In the genomic region with DNA sequence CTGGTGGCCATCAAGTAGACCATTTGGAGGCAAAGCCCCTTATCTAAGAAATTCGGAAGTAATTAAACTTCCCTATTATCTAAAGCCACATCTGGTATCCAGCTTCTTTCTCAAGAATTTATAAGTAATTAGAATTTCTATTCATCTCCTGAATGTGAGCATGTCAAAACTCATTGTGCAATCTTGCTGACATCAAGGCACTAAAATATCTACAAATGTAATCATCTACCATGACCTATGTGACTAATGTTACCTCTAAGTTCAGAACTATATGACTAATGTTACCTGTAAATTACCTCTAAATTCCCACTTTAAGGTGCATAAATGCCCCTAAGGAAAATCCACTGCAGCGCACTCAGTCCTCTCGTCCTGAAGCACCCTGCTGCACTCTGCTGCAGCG, we compare ENCODE assay signal across 18 cellular contexts.
"Had no signal": no experiment of that assay in that cellular context is flagged by ENCODE, and none has a peak within 500 bp of the region (broad histone marks: within the 10 kb centered on the region; RNA-seq: fewer than 3 reads in every experiment).

No MANE protein-coding gene starts in this region.

- H3K4me3 Mint-ChIP-seq: activated CD4-positive, alpha-beta T cell treated with anti-CD3 and anti-CD28 coated beads, Interleukin-2, amount 10 ng/mL, durations not matched to agents 24 days and 14 days; activated T-cell treated with anti-CD3 and anti-CD28 coated beads, Interleukin-2, amount 50 U/mL, for 72 hours; brain; stimulated activated naive CD8-positive, alpha-beta T cell treated with anti-CD3 and anti-CD28 coated beads, Interleukin-15, Interleukin-2, amounts not matched to agents 100 ng/mL and 50 ng/mL, for 24 hours had no signal

- H3K27me3 Mint-ChIP-seq: activated CD4-positive, alpha-beta T cell treated with anti-CD3 and anti-CD28 coated beads, Interleukin-2, amount 10 ng/mL, durations not matched to agents 24 days and 14 days; brain; stimulated activated naive CD8-positive, alpha-beta T cell treated with anti-CD3 and anti-CD28 coated beads, Interleukin-15, Interleukin-2, amounts not matched to agents 100 ng/mL and 50 ng/mL, for 24 hours had no signal

- FAIRE-seq: endothelial cell of umbilical vein, frontal cortex had no signal

- H3K4me1 ChIP-seq: lower lobe of right lung, psoas muscle, spleen, upper lobe of right lung had no signal

- H3K27ac ChIP-seq: lower lobe of right lung, psoas muscle, spleen, upper lobe of right lung had no signal

- DNase-seq: activated CD4-positive, alpha-beta T cell treated with anti-CD3 and anti-CD28 coated beads, Interleukin-2, amount 10 ng/mL, durations not matched to agents 24 days and 14 days; activated CD4-positive, CD25-positive, alpha-beta regulatory T cell; activated CD8-positive, alpha-beta memory T cell treated with anti-CD3 and anti-CD28 coated beads, Interleukin-2, amount 50 U/mL, for 48 hours; activated gamma-delta T cell; activated T-cell treated with anti-CD3 and anti-CD28 coated beads, Interleukin-2, amount 50 U/mL, for 72 hours; effector CD8-positive, alpha-beta T cell; left colon; lower lobe of right lung; midbrain; psoas muscle; upper lobe of right lung had no signal

- ATAC-seq: activated naive CD4-positive, alpha-beta T cell treated with anti-CD3 and anti-CD28 coated beads, Interleukin-2, amount 50 U/mL, for 72 hours; activated T-cell treated with anti-CD3 and anti-CD28 coated beads, Interleukin-2, amount 50 U/mL, for 72 hours; left colon; lower lobe of right lung; psoas muscle; sciatic nerve had no signal

- H3K36me3 Mint-ChIP-seq: activated naive CD4-positive, alpha-beta T cell treated with anti-CD3 and anti-CD28 coated beads, Interleukin-2, amount 50 U/mL, for 72 hours; brain had no signal

- H3K36me3 ChIP-seq: lower lobe of right lung, spleen, upper lobe of right lung had no signal

- H3K4me3 ChIP-seq: lower lobe of right lung, psoas muscle, spleen, upper lobe of right lung had no signal

- H3K4me1 Mint-ChIP-seq: activated CD4-positive, alpha-beta T cell treated with anti-CD3 and anti-CD28 coated beads, Interleukin-2, amount 10 ng/mL, durations not matched to agents 24 days and 14 days had no signal

- H3K27ac Mint-ChIP-seq: activated CD4-positive, alpha-beta T cell treated with anti-CD3 and anti-CD28 coated beads, Interleukin-2, amount 10 ng/mL, durations not matched to agents 24 days and 14 days; activated naive CD4-positive, alpha-beta T cell treated with anti-CD3 and anti-CD28 coated beads, Interleukin-2, amount 50 U/mL, for 72 hours; activated T-cell treated with anti-CD3 and anti-CD28 coated beads, Interleukin-2, amount 50 U/mL, for 72 hours; stimulated activated naive CD8-positive, alpha-beta T cell treated with anti-CD3 and anti-CD28 coated beads, Interleukin-15, Interleukin-2, amounts not matched to agents 100 ng/mL and 50 ng/mL, for 24 hours had no signal

- H3K9me3 Mint-ChIP-seq: activated CD4-positive, alpha-beta T cell treated with anti-CD3 and anti-CD28 coated beads, Interleukin-2, amount 10 ng/mL, durations not matched to agents 24 days and 14 days had no signal

- H3K27me3 ChIP-seq: spleen, upper lobe of right lung had no signal
